22 cellular contexts compared by ENCODE assay signal in the genomic region with DNA sequence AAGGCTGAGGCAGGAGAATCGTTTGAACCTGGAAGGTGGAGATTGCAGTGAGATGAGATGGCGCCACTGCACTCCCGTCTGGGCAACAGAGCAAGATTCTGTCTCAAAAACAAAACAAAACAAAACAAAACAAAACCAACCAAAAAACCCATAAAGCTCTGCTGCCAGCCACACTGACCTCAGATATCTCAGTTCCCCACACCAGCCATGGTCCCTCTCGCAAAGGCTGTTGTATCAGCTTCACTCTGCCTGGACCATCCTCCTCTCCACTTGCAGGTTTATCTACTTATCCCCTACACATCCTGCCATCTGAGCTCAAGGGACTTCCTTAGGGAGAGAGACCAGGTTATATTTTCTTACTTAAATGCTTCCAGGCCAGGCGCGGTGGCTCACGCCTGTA. TPM values are rescaled to one million over a fixed set of nuclear protein-coding genes. Genes with fewer than 3 reads are reported as not detected.
"Had no signal": no experiment of that assay in that cellular context is flagged by ENCODE, and none has a peak within 500 bp of the region (broad histone marks: within the 10 kb centered on the region; RNA-seq: fewer than 3 reads in every experiment).

No MANE protein-coding gene starts in this region.

- H3K9me3 ChIP-seq: ascending aorta had no signal

- FAIRE-seq: RCC 7860 had no signal

- H3K27ac ChIP-seq: ascending aorta had no signal

- H3K27me3 ChIP-seq: ascending aorta had no signal

- ATAC-seq: activated CD8-positive, alpha-beta memory T cell treated with anti-CD3 and anti-CD28 coated beads, Interleukin-2, amount 10 ng/mL, durations not matched to agents 7 days and 5 days; activated naive CD4-positive, alpha-beta T cell treated with anti-CD3 and anti-CD28 coated beads, Interleukin-2, amount 50 U/mL, for 72 hours; activated naive CD8-positive, alpha-beta T cell treated with anti-CD3 and anti-CD28 coated beads, Interleukin-2, amount 50 U/mL, for 24 hours; activated T-cell treated with anti-CD3 and anti-CD28 coated beads, Interleukin-2, amount 50 U/mL, for 4 hours; PC-3 had no signal

- H3K36me3 ChIP-seq: ascending aorta had no signal

- H3K4me3 ChIP-seq: ascending aorta had no signal

- DNase-seq: activated B cell treated with CpG ODN at 0.5 μM for 24 hours; activated CD4-positive, alpha-beta T cell treated with anti-CD3 and anti-CD28 coated beads for 1 hour; activated CD4-positive, alpha-beta T cell treated with anti-CD3 and anti-CD28 coated beads, Interleukin-2, amount 10 ng/mL, durations not matched to agents 24 days and 14 days; activated CD4-positive, alpha-beta T cell treated with anti-CD3 and anti-CD28 coated beads, Interleukin-2, amount 50 U/mL, for 48 hours; activated CD8-positive, alpha-beta memory T cell treated with anti-CD3 and anti-CD28 coated beads, Interleukin-2, amount 10 ng/mL, durations not matched to agents 7 days and 5 days; activated effector memory CD4-positive, alpha-beta T cell treated with anti-CD3 and anti-CD28 coated beads, Interleukin-2, amount 50 U/mL, for 16 hours; activated naive CD4-positive, alpha-beta T cell treated with Interleukin-2 at 50 U/mL for 16 hours; activated naive CD8-positive, alpha-beta T cell treated with anti-CD3 and anti-CD28 coated beads, Interleukin-2, amount 50 U/mL, for 24 hours; activated T-cell treated with anti-CD3 and anti-CD28 coated beads, Interleukin-2, amount 50 U/mL, for 4 hours; amniotic stem cell; KBM-7; NCI-H1092; NCI-H1694; NCI-H2029; NCI-H510A treated with DMSO at 0.1 percent for 48 hours; NCI-H69; PC-3; SHP77; T-helper 9 cell had no signal

RNA-seq across cellular contexts. Expression of a gene that starts 13.8 kb away (rescaled TPM):
- total RNA-seq: activated B cell treated with CpG ODN at 0.5 μM for 24 hours had no signal
